18 cellular contexts compared by ENCODE assay signal in the genomic region with DNA sequence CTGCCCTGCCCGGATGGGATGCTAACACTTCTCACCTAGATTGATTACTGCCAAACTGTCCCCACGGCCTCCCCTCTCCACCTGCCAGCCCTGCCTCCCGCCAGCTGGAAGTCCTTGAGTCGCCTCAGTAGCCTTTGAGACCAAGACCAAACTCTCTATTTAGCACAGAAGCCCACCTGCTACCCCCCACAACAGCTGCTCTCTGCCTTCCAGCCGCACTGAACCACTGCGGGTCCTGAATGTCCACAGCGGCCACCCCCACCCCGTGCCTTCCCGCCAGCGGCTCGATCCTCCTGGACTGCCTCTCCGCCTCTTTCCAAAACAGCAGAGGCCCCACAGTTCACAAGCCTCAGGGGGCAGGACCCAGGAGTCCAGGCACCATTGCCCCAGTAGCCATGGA. TPM values are rescaled to one million over a fixed set of nuclear protein-coding genes. Genes with fewer than 3 reads are reported as not detected.
A peak's percentile ranks its signal among the peaks of the same experiment; 100 is the strongest.
DNase-seq lines count a peak whose midpoint lies in the region; ATAC-seq and TF ChIP-seq lines count a peak whose summit lies in the region.
"Had no signal": no experiment of that assay in that cellular context is flagged by ENCODE, and none has a peak within 500 bp of the region (broad histone marks: within the 10 kb centered on the region; RNA-seq: fewer than 3 reads in every experiment).

No MANE protein-coding gene starts in this region.

- H3K36me3 Mint-ChIP-seq in neural crest cell (ENCODE audit: low read depth), result no peaks in the 10 kb centered on the region
- no peaks in the 10 kb centered on the region for H3K36me3 Mint-ChIP-seq in stimulated activated memory B cell treated with anti-CD40 and anti-IgM and Interleukin-4, amounts not matched to agents 10 μg/mL and 1 μg/mL and 100 μg/mL, for 72 hours
- H3K36me3 Mint-ChIP-seq: CD8-positive, alpha-beta memory T cell had no signal

- H3K9me3 Mint-ChIP-seq in neural crest cell, result no peaks in the 10 kb centered on the region
- no peaks in the 10 kb centered on the region for H3K9me3 Mint-ChIP-seq in stimulated activated memory B cell treated with anti-CD40 and anti-IgM and Interleukin-4, amounts not matched to agents 10 μg/mL and 1 μg/mL and 100 μg/mL, for 72 hours
- H3K9me3 Mint-ChIP-seq: CD8-positive, alpha-beta memory T cell had no signal

- DNase-seq in SHP77 (lab: John Stamatoyannopoulos, UW) (peak; percentile 25 to 35), SHP77 treated with DMSO at 0.1 percent for 48 hours (lab: John Stamatoyannopoulos, UW) (no peak), NCI-H524 (lab: John Stamatoyannopoulos, UW) (peak; percentile 50 to 74), neural crest cell (ENCODE audit: low read depth, low spot score) (no peak), AG08395 (ENCODE audit: low spot score) (no peak), omental fat pad (ENCODE audit: low spot score) (no peak)
- DNase-seq: CD8-positive, alpha-beta memory T cell; DMS53; KBM-7; NCI-H187 treated with DMSO at 0.1 percent for 48 hours; NCI-H345; NCI-H69; OCI-M1; Right ventricle myocardium superior had no signal

- H3K4me1 Mint-ChIP-seq in neural crest cell, result peaks cover 8% of the 10 kb centered on the region
- peaks cover 23% of the 10 kb centered on the region for H3K4me1 Mint-ChIP-seq in stimulated activated memory B cell treated with anti-CD40 and anti-IgM and Interleukin-4, amounts not matched to agents 10 μg/mL and 1 μg/mL and 100 μg/mL, for 72 hours
- H3K4me1 Mint-ChIP-seq: CD8-positive, alpha-beta memory T cell had no signal

- H3K27ac Mint-ChIP-seq in neural crest cell (ENCODE audit: unreplicated experiment), result peak overlapping the region; percentile 86
- H3K27ac Mint-ChIP-seq in stimulated activated memory B cell treated with anti-CD40 and anti-IgM and Interleukin-4, amounts not matched to agents 10 μg/mL and 1 μg/mL and 100 μg/mL, for 72 hours, result peak overlapping the region; percentile 58

- no peak for ATAC-seq in stimulated activated memory B cell treated with anti-CD40 and anti-IgM and Interleukin-4, amounts not matched to agents 10 μg/mL and 1 μg/mL and 100 μg/mL, for 72 hours
- ATAC-seq in HG02678 (IDR thresholded peaks at IDR 0.05; ENCODE audit: unreplicated experiment) (no peak), omental fat pad (ENCODE audit: low FRiP score) (no peak)
- ATAC-seq: SK-N-SH treated with all-trans-retinoic acid at 6 μM for 48 hours had no signal

- no peak overlapping the region for H3K4me3 Mint-ChIP-seq in neural crest cell
- H3K4me3 Mint-ChIP-seq in stimulated activated memory B cell treated with anti-CD40 and anti-IgM and Interleukin-4, amounts not matched to agents 10 μg/mL and 1 μg/mL and 100 μg/mL, for 72 hours, result no peak overlapping the region
- H3K4me3 Mint-ChIP-seq: CD8-positive, alpha-beta memory T cell had no signal

- no peaks in the 10 kb centered on the region for H3K27me3 Mint-ChIP-seq in neural crest cell (ENCODE audit: low read depth)
- peaks cover 40% of the 10 kb centered on the region for H3K27me3 Mint-ChIP-seq in stimulated activated memory B cell treated with anti-CD40 and anti-IgM and Interleukin-4, amounts not matched to agents 10 μg/mL and 1 μg/mL and 100 μg/mL, for 72 hours

- TF ChIP-seq CTCF in neural crest cell (conservative IDR thresholded peaks at IDR 0.05) (no peak), omental fat pad (IDR thresholded peaks at IDR 0.05) (no peak)

RNA-seq across cellular contexts. Expression of a gene that starts 39.0 kb away (rescaled TPM):
- total RNA-seq in neural crest cell (not detected in 2 replicates), omental fat pad (not detected)
- total RNA-seq: CD8-positive, alpha-beta memory T cell; Right ventricle myocardium superior had no signal

RNA-seq across cellular contexts. Expression of a gene that starts 39.1 kb away (rescaled TPM):
- not detected in 2 replicates for total RNA-seq in neural crest cell
- total RNA-seq in omental fat pad, result under 1 TPM in 2 of 4 donors, not detected in 2; 0.28 to 0.47 TPM
- total RNA-seq: CD8-positive, alpha-beta memory T cell; H1 had no signal

RNA-seq across cellular contexts. Expression of a gene that starts 58.4 kb away (rescaled TPM):
- 33.6 and 40.2 TPM in 2 replicates for total RNA-seq in neural crest cell
- 10 to 100 TPM; 14.1 to 19.0 (median 16.5) TPM for total RNA-seq in omental fat pad

Comparison
In these comparisons a context has a peak if more than half of its experiments do, and no peak if none do; other contexts are left out.
1. DNase-seq: peak in SHP77 (2 of 2) and NCI-H524 (2 of 2); none in SHP77 treated with DMSO at 0.1 percent for 48 hours (single experiment), neural crest cell (single experiment), AG08395 (single experiment) and omental fat pad (single experiment).